Comparison of ENCODE assay signal across 10 cellular contexts in genomic region chr3:109047366-109047765, GRCh38.
"Had no signal": no experiment of that assay in that cellular context is flagged by ENCODE, and none has a peak within 500 bp of the region (broad histone marks: within the 10 kb centered on the region; RNA-seq: fewer than 3 reads in every experiment).

No MANE protein-coding gene starts in this region.

- H3K4me3 ChIP-seq: HAP-1, K562 had no signal

- H3K36me3 ChIP-seq: HAP-1 had no signal

- DNase-seq: GOT3, HFFc6, IMR-90, KG1 had no signal

- H3K27ac Mint-ChIP-seq: HFFc6 had no signal

- H3K4me3 Mint-ChIP-seq: HFFc6 had no signal

- H3K9me3 ChIP-seq: HAP-1 had no signal

- ATAC-seq: HCT116, K562 had no signal

- H3K27ac ChIP-seq: HL-60 had no signal

- FAIRE-seq: H54, HTR-8/SVneo, K562 had no signal
